ENCODE assay signal across 33 cellular contexts in genomic region chr10:5091196-5091595, GRCh38. TPM values are rescaled to one million over a fixed set of nuclear protein-coding genes. Genes with fewer than 3 reads are reported as not detected.
"Had no signal": no experiment of that assay in that cellular context is flagged by ENCODE, and none has a peak within 500 bp of the region (broad histone marks: within the 10 kb centered on the region; RNA-seq: fewer than 3 reads in every experiment).

No MANE protein-coding gene starts in this region.

- H3K27ac Mint-ChIP-seq: activated CD4-positive, alpha-beta memory T cell treated with anti-CD3 and anti-CD28 coated beads for 36 hours; activated CD4-positive, alpha-beta T cell treated with anti-CD3 and anti-CD28 coated beads for 36 hours; activated CD4-positive, alpha-beta T cell treated with anti-CD3 and anti-CD28 coated beads, Interleukin-2, amount 10 ng/mL, durations not matched to agents 24 days and 14 days; activated CD8-positive, alpha-beta memory T cell treated with anti-CD3 and anti-CD28 coated beads, Interleukin-2, amount 10 ng/mL, durations not matched to agents 7 days and 5 days; activated CD8-positive, alpha-beta T cell treated with anti-CD3 and anti-CD28 coated beads, Interleukin-2, amount 10 ng/mL, durations not matched to agents 7 days and 5 days; activated naive CD4-positive, alpha-beta T cell treated with anti-CD3 and anti-CD28 coated beads for 36 hours; activated naive CD4-positive, alpha-beta T cell treated with anti-CD3 and anti-CD28 coated beads, Interleukin-2, amount 50 U/mL, for 24 hours; activated naive CD8-positive, alpha-beta T cell treated with anti-CD3 and anti-CD28 coated beads for 36 hours; activated naive CD8-positive, alpha-beta T cell treated with anti-CD3 and anti-CD28 coated beads, Interleukin-2, amount 50 U/mL, for 24 hours; activated T-helper 1 cell treated with anti-CD3 and anti-CD28 coated beads, Interleukin-12 subunit alpha, Interleukin-12 subunit beta, Interleukin-2, Interleukin-4 antibody, amounts not matched to agents 30 ng/mL and 10 ng/mL and 1 ng/mL, durations not matched to agents 14 hours and 24 hours and 36 hours; activated T-helper 2 cell treated with anti-CD3 and anti-CD28 coated beads, Interferon-gamma antibody, Interleukin-2, Interleukin-4, amounts not matched to agents 10 μg/mL and 5 μg/mL and 100 μg/mL, durations not matched to agents 14 hours and 24 hours and 36 hours; brain; dendritic cell treated with granulocyte-macrophage colony-stimulating factor and Interleukin-4, amounts not matched to agents 40 ng/mL and 50 ng/mL, for 4 days; endodermal cell; T-helper 17 cell had no signal

- H3K27ac ChIP-seq: ascending aorta, breast epithelium, coronary artery, dorsolateral prefrontal cortex, esophagus squamous epithelium, heart left ventricle had no signal

- H3K4me3 Mint-ChIP-seq: activated CD4-positive, alpha-beta memory T cell treated with anti-CD3 and anti-CD28 coated beads for 36 hours; activated CD4-positive, alpha-beta T cell treated with anti-CD3 and anti-CD28 coated beads for 36 hours; activated CD4-positive, alpha-beta T cell treated with anti-CD3 and anti-CD28 coated beads, Interleukin-2, amount 10 ng/mL, durations not matched to agents 24 days and 14 days; activated CD8-positive, alpha-beta memory T cell treated with anti-CD3 and anti-CD28 coated beads, Interleukin-2, amount 10 ng/mL, durations not matched to agents 7 days and 5 days; activated CD8-positive, alpha-beta T cell treated with anti-CD3 and anti-CD28 coated beads, Interleukin-2, amount 10 ng/mL, durations not matched to agents 7 days and 5 days; activated naive CD4-positive, alpha-beta T cell treated with anti-CD3 and anti-CD28 coated beads for 36 hours; activated naive CD4-positive, alpha-beta T cell treated with anti-CD3 and anti-CD28 coated beads, Interleukin-2, amount 50 U/mL, for 24 hours; activated naive CD8-positive, alpha-beta T cell treated with anti-CD3 and anti-CD28 coated beads for 36 hours; activated naive CD8-positive, alpha-beta T cell treated with anti-CD3 and anti-CD28 coated beads, Interleukin-2, amount 50 U/mL, for 24 hours; activated T-helper 1 cell treated with anti-CD3 and anti-CD28 coated beads, Interleukin-12 subunit alpha, Interleukin-12 subunit beta, Interleukin-2, Interleukin-4 antibody, amounts not matched to agents 30 ng/mL and 10 ng/mL and 1 ng/mL, durations not matched to agents 14 hours and 24 hours and 36 hours; brain; central memory CD8-positive, alpha-beta T cell; dendritic cell treated with granulocyte-macrophage colony-stimulating factor and Interleukin-4, amounts not matched to agents 40 ng/mL and 50 ng/mL, for 4 days; endodermal cell; T-helper 17 cell had no signal

- FAIRE-seq: frontal cortex had no signal

- H3K36me3 ChIP-seq: ascending aorta, breast epithelium, esophagus squamous epithelium, heart left ventricle had no signal

- H3K4me1 ChIP-seq: ascending aorta, breast epithelium had no signal

- H3K36me3 Mint-ChIP-seq: activated CD8-positive, alpha-beta memory T cell treated with anti-CD3 and anti-CD28 coated beads, Interleukin-2, amount 10 ng/mL, durations not matched to agents 7 days and 5 days; activated naive CD8-positive, alpha-beta T cell treated with anti-CD3 and anti-CD28 coated beads for 36 hours; brain had no signal

- H3K4me1 Mint-ChIP-seq: activated CD8-positive, alpha-beta memory T cell treated with anti-CD3 and anti-CD28 coated beads, Interleukin-2, amount 10 ng/mL, durations not matched to agents 7 days and 5 days; activated naive CD4-positive, alpha-beta T cell treated with anti-CD3 and anti-CD28 coated beads, Interleukin-2, amount 50 U/mL, for 24 hours; activated naive CD8-positive, alpha-beta T cell treated with anti-CD3 and anti-CD28 coated beads, Interleukin-2, amount 50 U/mL, for 24 hours; brain; central memory CD8-positive, alpha-beta T cell had no signal

- H3K27me3 Mint-ChIP-seq: dendritic cell treated with granulocyte-macrophage colony-stimulating factor and Interleukin-4, amounts not matched to agents 40 ng/mL and 50 ng/mL, for 4 days had no signal

- H3K27me3 ChIP-seq: ascending aorta, breast epithelium, esophagus squamous epithelium, heart left ventricle had no signal

- ATAC-seq: activated CD4-positive, alpha-beta T cell treated with anti-CD3 and anti-CD28 coated beads for 36 hours; activated CD8-positive, alpha-beta memory T cell treated with anti-CD3 and anti-CD28 coated beads, Interleukin-2, amount 10 ng/mL, durations not matched to agents 7 days and 5 days; activated CD8-positive, alpha-beta T cell treated with anti-CD3 and anti-CD28 coated beads, Interleukin-2, amount 10 ng/mL, durations not matched to agents 7 days and 5 days; activated naive CD8-positive, alpha-beta T cell treated with anti-CD3 and anti-CD28 coated beads, Interleukin-2, amount 50 U/mL, for 24 hours; heart left ventricle; T-helper 17 cell had no signal

- H3K4me3 ChIP-seq: ascending aorta, breast epithelium, coronary artery, dorsolateral prefrontal cortex, esophagus squamous epithelium, heart left ventricle had no signal

- H3K9me3 Mint-ChIP-seq: activated CD4-positive, alpha-beta T cell treated with anti-CD3 and anti-CD28 coated beads, Interleukin-2, amount 10 ng/mL, durations not matched to agents 24 days and 14 days; dendritic cell treated with granulocyte-macrophage colony-stimulating factor and Interleukin-4, amounts not matched to agents 40 ng/mL and 50 ng/mL, for 4 days had no signal

- DNase-seq: activated CD4-positive, alpha-beta memory T cell treated with anti-CD3 and anti-CD28 coated beads for 36 hours; activated CD4-positive, alpha-beta T cell treated with anti-CD3 and anti-CD28 coated beads for 36 hours; activated CD4-positive, alpha-beta T cell treated with anti-CD3 and anti-CD28 coated beads, Interleukin-2, amount 10 ng/mL, durations not matched to agents 24 days and 14 days; activated CD4-positive, CD25-positive, alpha-beta regulatory T cell; activated CD4-positive, CD25-positive, alpha-beta regulatory T cell treated with anti-CD3 and anti-CD28 coated beads, Interleukin-2, amount 50 U/mL, for 72 hours; activated CD8-positive, alpha-beta memory T cell treated with anti-CD3 and anti-CD28 coated beads, Interleukin-2, amount 10 ng/mL, durations not matched to agents 7 days and 5 days; activated CD8-positive, alpha-beta memory T cell treated with anti-CD3 and anti-CD28 coated beads, Interleukin-2, amount 50 U/mL, for 4 hours; activated CD8-positive, alpha-beta T cell treated with anti-CD3 and anti-CD28 coated beads, Interleukin-2, amount 10 ng/mL, durations not matched to agents 7 days and 5 days; activated effector memory CD4-positive, alpha-beta T cell treated with anti-CD3 and anti-CD28 coated beads, Interleukin-2, amount 50 U/mL, for 16 hours; activated naive CD4-positive, alpha-beta T cell treated with anti-CD3 and anti-CD28 coated beads for 36 hours; activated naive CD8-positive, alpha-beta T cell treated with anti-CD3 and anti-CD28 coated beads for 36 hours; activated naive CD8-positive, alpha-beta T cell treated with anti-CD3 and anti-CD28 coated beads, Interleukin-2, amount 50 U/mL, for 24 hours; activated T-cell treated with anti-CD3 and anti-CD28 coated beads, Interleukin-2, amount 50 U/mL, for 1 hour; activated T-cell treated with anti-CD3 and anti-CD28 coated beads, Interleukin-2, amount 50 U/mL, for 48 hours; dorsolateral prefrontal cortex; effector memory CD4-positive, alpha-beta T cell; endodermal cell; esophagus squamous epithelium; glutamatergic neuron; heart left ventricle; T-helper 1 cell; T-helper 17 cell had no signal

RNA-seq across cellular contexts. Expression of gene AKR1C3, which starts 3.0 kb away (rescaled TPM):
- total RNA-seq: activated CD4-positive, alpha-beta T cell treated with anti-CD3 and anti-CD28 coated beads, Interleukin-2, amount 10 ng/mL, durations not matched to agents 24 days and 14 days; activated CD8-positive, alpha-beta memory T cell treated with anti-CD3 and anti-CD28 coated beads for 36 hours had no signal
